12 cellular contexts compared by ENCODE assay signal in the genomic region with DNA sequence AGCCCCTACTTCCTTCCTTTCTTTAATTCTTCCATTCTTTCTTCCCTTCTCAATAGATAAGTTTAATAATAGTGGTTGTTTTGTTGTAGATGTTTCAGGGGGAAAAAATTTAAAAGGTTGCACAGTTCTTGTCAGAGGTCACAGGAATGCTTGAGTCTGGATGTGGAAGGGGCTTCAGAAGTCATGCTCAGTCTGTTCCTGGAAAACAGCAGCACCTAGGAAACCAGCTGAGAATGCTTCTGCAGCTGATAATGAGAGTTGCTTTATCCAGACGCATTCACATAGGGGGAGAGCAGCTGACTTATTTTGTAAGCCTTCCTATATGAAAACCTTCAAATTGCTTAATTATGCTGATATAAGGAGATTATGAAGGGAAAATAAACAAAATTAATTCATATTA.
DNase-seq lines count a peak whose midpoint lies in the region; ATAC-seq and TF ChIP-seq lines count a peak whose summit lies in the region.
"Had no signal": no experiment of that assay in that cellular context is flagged by ENCODE, and none has a peak within 500 bp of the region (broad histone marks: within the 10 kb centered on the region; RNA-seq: fewer than 3 reads in every experiment).

No MANE protein-coding gene starts in this region.

- no peak overlapping the region for H4K5ac ChIP-seq in mesendoderm (ENCODE audit: low read length)

- no peak overlapping the region for H4K8ac ChIP-seq in mesendoderm (ENCODE audit: low read depth, low read length)

- H3K18ac ChIP-seq in mesendoderm (ENCODE audit: low read length) = no peak overlapping the region

- no peak overlapping the region for H3K9ac ChIP-seq in mesendoderm (ENCODE audit: low read length)

- no peak overlapping the region for H3K23ac ChIP-seq in mesendoderm (ENCODE audit: low read length)

- H3K27me3 ChIP-seq in mesendoderm (ENCODE audit: insufficient read depth, low read length, poor library complexity) (no peaks in the 10 kb centered on the region), thoracic aorta (replicated peaks; ENCODE audit: insufficient read depth) (no peaks in the 10 kb centered on the region)
- H3K27me3 ChIP-seq: adrenal gland had no signal

- no peaks in the 10 kb centered on the region for H3K9me3 ChIP-seq in thoracic aorta
- H3K9me3 ChIP-seq: adrenal gland had no signal

- ATAC-seq in thoracic aorta (ENCODE audit: insufficient number of reproducible peaks, low FRiP score, low read depth) = no peak
- ATAC-seq in GM18517 (IDR thresholded peaks at IDR 0.05; ENCODE audit: unreplicated experiment) = no peak
- no peak for ATAC-seq in HG03457 (IDR thresholded peaks at IDR 0.05; ENCODE audit: unreplicated experiment)

- DNase-seq in LHCN-M2 (ENCODE audit: low read depth) (peak; percentile 28), cardiac fibroblast (ENCODE audit: low read depth in 2 of 2) (peak; percentile 53 to 83), mesendoderm (peak; percentile 75), thoracic aorta (ENCODE audit: low spot score) (no peak)
- no peak for DNase-seq in activated T-helper 2 cell treated with anti-CD3 and anti-CD28 coated beads, Interferon-gamma antibody, Interleukin-2, Interleukin-4, amounts not matched to agents 10 μg/mL and 5 μg/mL and 100 μg/mL, durations not matched to agents 14 hours and 24 hours and 36 hours (ENCODE audit: low spot score)
- DNase-seq: activated CD8-positive, alpha-beta memory T cell treated with anti-CD3 and anti-CD28 coated beads, Interleukin-2, amount 50 U/mL, for 48 hours; adrenal gland; effector CD8-positive, alpha-beta T cell; MV-4-11; NCI-H510A had no signal

- H2BK120ac ChIP-seq in mesendoderm (ENCODE audit: low read depth, low read length) = no peak overlapping the region

- no peak overlapping the region for H3K4ac ChIP-seq in mesendoderm (ENCODE audit: low read depth, low read length)

- no peaks in the 10 kb centered on the region for H3K79me2 ChIP-seq in mesendoderm (ENCODE audit: control insufficient read depth, insufficient read depth, low read length)

- TF ChIP-seq CTCF in cardiac fibroblast (IDR thresholded peaks at IDR 0.05; ENCODE audit: low read depth, low read length) (no peak), thoracic aorta (IDR thresholded peaks at IDR 0.05) (no peak)

- no peaks in the 10 kb centered on the region for H3K36me3 ChIP-seq in mesendoderm (ENCODE audit: control insufficient read depth, insufficient read depth, low read length)
- no peaks in the 10 kb centered on the region for H3K36me3 ChIP-seq in thoracic aorta
- H3K36me3 ChIP-seq: adrenal gland had no signal

- H3K36me3 Mint-ChIP-seq in activated T-helper 2 cell treated with anti-CD3 and anti-CD28 coated beads, Interferon-gamma antibody, Interleukin-2, Interleukin-4, amounts not matched to agents 10 μg/mL and 5 μg/mL and 100 μg/mL, durations not matched to agents 14 hours and 24 hours and 36 hours (ENCODE audit: low read depth) = no peaks in the 10 kb centered on the region

- H3K27ac Mint-ChIP-seq in activated T-helper 2 cell treated with anti-CD3 and anti-CD28 coated beads, Interferon-gamma antibody, Interleukin-2, Interleukin-4, amounts not matched to agents 10 μg/mL and 5 μg/mL and 100 μg/mL, durations not matched to agents 14 hours and 24 hours and 36 hours = no peak overlapping the region

- no peaks in the 10 kb centered on the region for H3K4me1 Mint-ChIP-seq in activated T-helper 2 cell treated with anti-CD3 and anti-CD28 coated beads, Interferon-gamma antibody, Interleukin-2, Interleukin-4, amounts not matched to agents 10 μg/mL and 5 μg/mL and 100 μg/mL, durations not matched to agents 14 hours and 24 hours and 36 hours (ENCODE audit: low read depth)

- H3K79me1 ChIP-seq in mesendoderm (ENCODE audit: low read length) = no peaks in the 10 kb centered on the region

- H3K27ac ChIP-seq in mesendoderm (ENCODE audit: low read depth, low read length) = no peak overlapping the region
- H3K27ac ChIP-seq in thoracic aorta = peak overlapping the region; percentile 14 to 45

- H3K4me3 ChIP-seq in cardiac fibroblast (replicated peaks in 1 of 2; ENCODE audit: low read depth in 2 of 2, low read length in 2 of 2) = no peak overlapping the region
- H3K4me3 ChIP-seq in mesendoderm (ENCODE audit: low read length) = no peak overlapping the region
- peak overlapping the region; percentile 58 for H3K4me3 ChIP-seq in thoracic aorta

- no peak overlapping the region for H2BK5ac ChIP-seq in mesendoderm (ENCODE audit: low read length)

- H3K56ac ChIP-seq in mesendoderm (ENCODE audit: low read length) = no peak overlapping the region

- no peaks in the 10 kb centered on the region for H3K27me3 Mint-ChIP-seq in activated T-helper 2 cell treated with anti-CD3 and anti-CD28 coated beads, Interferon-gamma antibody, Interleukin-2, Interleukin-4, amounts not matched to agents 10 μg/mL and 5 μg/mL and 100 μg/mL, durations not matched to agents 14 hours and 24 hours and 36 hours (ENCODE audit: low read depth)

- H3K4me1 ChIP-seq in mesendoderm (ENCODE audit: control insufficient read depth, low read depth, low read length) (no peaks in the 10 kb centered on the region), thoracic aorta (ENCODE audit: control insufficient read depth in 1 of 2, low read depth in 2 of 2) (peaks cover 11 to 28% of the 10 kb centered on the region in 2 donors)

- no peak overlapping the region for H2BK15ac ChIP-seq in mesendoderm (replicated peaks; ENCODE audit: low read depth)

- H3K4me2 ChIP-seq in mesendoderm (ENCODE audit: low read length) = no peak overlapping the region

- WGBS in mesendoderm (ENCODE audit: extremely low coverage, insufficient coverage, low lambda C conversion rate) = no CpG with 5 or more reads among the region's 1 CpG

- H2AK5ac ChIP-seq in mesendoderm (ENCODE audit: low read length) = no peak overlapping the region

- no peak overlapping the region for H3K4me3 Mint-ChIP-seq in activated T-helper 2 cell treated with anti-CD3 and anti-CD28 coated beads, Interferon-gamma antibody, Interleukin-2, Interleukin-4, amounts not matched to agents 10 μg/mL and 5 μg/mL and 100 μg/mL, durations not matched to agents 14 hours and 24 hours and 36 hours (ENCODE audit: low read depth)

- no peaks in the 10 kb centered on the region for H3K9me3 Mint-ChIP-seq in activated T-helper 2 cell treated with anti-CD3 and anti-CD28 coated beads, Interferon-gamma antibody, Interleukin-2, Interleukin-4, amounts not matched to agents 10 μg/mL and 5 μg/mL and 100 μg/mL, durations not matched to agents 14 hours and 24 hours and 36 hours

- intact Hi-C loops in activated T-helper 2 cell treated with anti-CD3 and anti-CD28 coated beads, Interferon-gamma antibody, Interleukin-2, Interleukin-4, amounts not matched to agents 10 μg/mL and 5 μg/mL and 100 μg/mL, durations not matched to agents 14 hours and 24 hours and 36 hours (cut with micrococcal nuclease) = loop anchor here (5.0 to 10.0 kb wide), 2 partner anchors 460 to 758 kb away; no protein-coding TSS in a partner anchor

Comparison
In these comparisons a context has a peak if more than half of its experiments do, and no peak if none do; other contexts are left out.
1. DNase-seq: peak in LHCN-M2 (single experiment), cardiac fibroblast (2 of 2) and mesendoderm (single experiment); none in thoracic aorta (single experiment) and activated T-helper 2 cell treated with anti-CD3 and anti-CD28 coated beads, Interferon-gamma antibody, Interleukin-2, Interleukin-4, amounts not matched to agents 10 μg/mL and 5 μg/mL and 100 μg/mL, durations not matched to agents 14 hours and 24 hours and 36 hours (single experiment).